In genomic region chr21:25887166-25887565, GRCh38 we compare ENCODE assay signal across 14 cellular contexts.
DNase-seq lines count a peak whose midpoint lies in the region; ATAC-seq and TF ChIP-seq lines count a peak whose summit lies in the region.
"Had no signal": no experiment of that assay in that cellular context is flagged by ENCODE, and none has a peak within 500 bp of the region (broad histone marks: within the 10 kb centered on the region; RNA-seq: fewer than 3 reads in every experiment).

No MANE protein-coding gene starts in this region.

- no peak overlapping the region for H3K4me2 ChIP-seq in GM23338

- no peak overlapping the region for H3K27ac ChIP-seq in AG04450 (ENCODE audit: low read depth, low read length)
- no peak overlapping the region for H3K27ac ChIP-seq in GM23338 (ENCODE audit: low read depth)
- H3K27ac ChIP-seq: coronary artery, esophagus muscularis mucosa had no signal

- peaks cover 29% of the 10 kb centered on the region for H3K36me3 ChIP-seq in GM23338 (ENCODE audit: insufficient read depth)

- no peak overlapping the region for H3K27ac Mint-ChIP-seq in GM23338
- H3K27ac Mint-ChIP-seq: activated T-helper 2 cell treated with anti-CD3 and anti-CD28 coated beads, Interferon-gamma antibody, Interleukin-2, Interleukin-4, amounts not matched to agents 10 μg/mL and 5 μg/mL and 100 μg/mL, durations not matched to agents 14 hours and 24 hours and 36 hours; stimulated activated naive CD8-positive, alpha-beta T cell treated with anti-CD3 and anti-CD28 coated beads, Interleukin-15, amount 100 ng/mL, for 72 hours had no signal

- H3K4me1 Mint-ChIP-seq in GM23338 = no peaks in the 10 kb centered on the region
- H3K4me1 Mint-ChIP-seq: stimulated activated naive CD8-positive, alpha-beta T cell treated with anti-CD3 and anti-CD28 coated beads, Interleukin-15, amount 100 ng/mL, for 72 hours had no signal

- H2AFZ ChIP-seq in GM23338 = no peak overlapping the region

- no peak overlapping the region for H3K4me3 ChIP-seq in AG04450 (ENCODE audit: low read depth, low read length)
- H3K4me3 ChIP-seq in GM23338 = no peak overlapping the region
- no peak overlapping the region for H3K4me3 ChIP-seq in astrocyte of the cerebellum (ENCODE audit: low read depth, low read length)
- H3K4me3 ChIP-seq: coronary artery, esophagus muscularis mucosa had no signal

- H3K4me1 ChIP-seq in GM23338 (ENCODE audit: insufficient read depth) = no peaks in the 10 kb centered on the region

- no peaks in the 10 kb centered on the region for H3K9me3 ChIP-seq in AG04450 (ENCODE audit: control insufficient read depth, insufficient read depth, low read length)
- H3K9me3 ChIP-seq: esophagus muscularis mucosa had no signal

- POLR2A ChIA-PET in AG04450 (lab: Yijun Ruan, JAX) = no interaction called here

- H4K20me1 ChIP-seq in GM23338 (replicated peaks; ENCODE audit: insufficient read depth) = peaks cover 3% of the 10 kb centered on the region; the same call in 1 of the 2 replicates

- peaks cover 9% of the 10 kb centered on the region for H3K9me3 Mint-ChIP-seq in GM23338
- H3K9me3 Mint-ChIP-seq: activated T-helper 2 cell treated with anti-CD3 and anti-CD28 coated beads, Interferon-gamma antibody, Interleukin-2, Interleukin-4, amounts not matched to agents 10 μg/mL and 5 μg/mL and 100 μg/mL, durations not matched to agents 14 hours and 24 hours and 36 hours; stimulated activated naive CD8-positive, alpha-beta T cell treated with anti-CD3 and anti-CD28 coated beads, Interleukin-15, amount 100 ng/mL, for 72 hours had no signal

- H3F3A ChIP-seq in GM23338 (replicated peaks; ENCODE audit: low read depth) = peaks cover 9% of the 10 kb centered on the region

- peak; percentile 60 for ATAC-seq in GM23338
- ATAC-seq: stimulated activated naive CD8-positive, alpha-beta T cell treated with anti-CD3 and anti-CD28 coated beads, Interleukin-15, amount 100 ng/mL, for 72 hours had no signal

- H3K27me3 ChIP-seq in AG04450 (ENCODE audit: control insufficient read depth, insufficient read depth, low read length) = no peaks in the 10 kb centered on the region
- no peaks in the 10 kb centered on the region for H3K27me3 ChIP-seq in GM23338 (ENCODE audit: insufficient read depth)
- H3K27me3 ChIP-seq: esophagus muscularis mucosa had no signal

- no peak overlapping the region for H3K4me3 Mint-ChIP-seq in GM23338
- H3K4me3 Mint-ChIP-seq: stimulated activated naive CD8-positive, alpha-beta T cell treated with anti-CD3 and anti-CD28 coated beads, Interleukin-15, amount 100 ng/mL, for 72 hours had no signal

- CTCF ChIA-PET in AG04450 (lab: Charles Lee) = interaction anchor here (2.5 to 3.0 kb wide), 2 partner anchors 9 to 285 kb away, joined by 11 to 14 read pairs; no protein-coding TSS in a partner anchor

- peaks cover 85% of the 10 kb centered on the region for H3K36me3 Mint-ChIP-seq in GM23338 (ENCODE audit: low read depth)

- no peaks in the 10 kb centered on the region for H3K9me2 ChIP-seq in GM23338 (ENCODE audit: insufficient read depth)

- peaks cover 18% of the 10 kb centered on the region for H3K27me3 Mint-ChIP-seq in GM23338 (ENCODE audit: insufficient read depth, low read depth, poor library complexity)
- H3K27me3 Mint-ChIP-seq: stimulated activated naive CD8-positive, alpha-beta T cell treated with anti-CD3 and anti-CD28 coated beads, Interleukin-15, amount 100 ng/mL, for 72 hours had no signal

- TF ChIP-seq CTCF in AG04450 (IDR thresholded peaks at IDR 0.05; ENCODE audit: low read depth, low read length) (peak; percentile 35), GM23338 (conservative IDR thresholded peaks at IDR 0.05; ENCODE audit: low read depth in 2 of 2) (peak; percentile 30 to 33), astrocyte of the cerebellum (IDR thresholded peaks at IDR 0.05; ENCODE audit: low read depth, low read length, missing control alignments) (peak; percentile 34)

- in situ Hi-C loops in astrocyte of the cerebellum (cut with HindIII; ENCODE audit: low sequenced_read_pairs) = no loop called here

- DNase-seq in AG04450 (ENCODE audit: low read depth, low spot score) (no peak), GM23338 (ENCODE audit: low spot score) (peak; percentile 59), astrocyte of the cerebellum (ENCODE audit: low read depth) (no peak), iPS-NIHi11 (ENCODE audit: low spot score) (peak; percentile 37), NCI-H2081 treated with DMSO at 0.1 percent for 48 hours (lab: John Stamatoyannopoulos, UW) (no peak), GF-D8 (lab: John Stamatoyannopoulos, UW) (no peak), ureter (ENCODE audit: low spot score) (no peak)
- no peak for DNase-seq in stimulated activated CD4-positive, alpha-beta T cell treated with anti-CD3 and anti-CD28 coated beads, Interleukin-12 subunit alpha, Interleukin-12 subunit beta, amount 100 ng/mL, for 4 hours
- DNase-seq: NCI-H187 treated with DMSO at 0.1 percent for 48 hours; NCI-H524 treated with DMSO at 0.1 percent for 48 hours; stimulated activated naive CD8-positive, alpha-beta T cell treated with anti-CD3 and anti-CD28 coated beads, Interleukin-15, amount 100 ng/mL, for 72 hours had no signal

- 0 out of 2 replicates have a peak, but pooled peaks cover 2% of the 10 kb centered on the region for H3K79me2 ChIP-seq in GM23338 (replicated peaks; ENCODE audit: insufficient read depth)

TF ChIP-seq in GM23338, 12 proteins besides CTCF, POLR2A, EP300 and RAD21 (continues in another document):
- TF ChIP-seq JUNB (IDR thresholded peaks at IDR 0.05; ENCODE audit: unreplicated experiment) = no peak
- no peak for TF ChIP-seq EZH2phosphoT487 (IDR thresholded peaks at IDR 0.05; ENCODE audit: unreplicated experiment)
- TF ChIP-seq POLR2AphosphoS5 (IDR thresholded peaks at IDR 0.05; ENCODE audit: low read depth) = no peak
- no peak for TF ChIP-seq ZNF462 (CRISPR knock-in tag; IDR thresholded peaks at IDR 0.05)
- no peak for TF ChIP-seq EZH2 (IDR thresholded peaks at IDR 0.05; ENCODE audit: low read depth, unreplicated experiment)

Comparison
In these comparisons a context has a peak if more than half of its experiments do, and no peak if none do; other contexts are left out.
1. DNase-seq: peak in GM23338 (single experiment) and iPS-NIHi11 (single experiment); none in AG04450 (single experiment), astrocyte of the cerebellum (single experiment), NCI-H2081 treated with DMSO at 0.1 percent for 48 hours (single experiment), GF-D8 (single experiment), stimulated activated CD4-positive, alpha-beta T cell treated with anti-CD3 and anti-CD28 coated beads, Interleukin-12 subunit alpha, Interleukin-12 subunit beta, amount 100 ng/mL, for 4 hours (single experiment) and ureter (single experiment).
2. Peak in every context shown above with its lines, with median percentiles within 50 percentile points of each other: CTCF ChIP-seq.